8 cellular contexts compared by ENCODE assay signal in the genomic region with DNA sequence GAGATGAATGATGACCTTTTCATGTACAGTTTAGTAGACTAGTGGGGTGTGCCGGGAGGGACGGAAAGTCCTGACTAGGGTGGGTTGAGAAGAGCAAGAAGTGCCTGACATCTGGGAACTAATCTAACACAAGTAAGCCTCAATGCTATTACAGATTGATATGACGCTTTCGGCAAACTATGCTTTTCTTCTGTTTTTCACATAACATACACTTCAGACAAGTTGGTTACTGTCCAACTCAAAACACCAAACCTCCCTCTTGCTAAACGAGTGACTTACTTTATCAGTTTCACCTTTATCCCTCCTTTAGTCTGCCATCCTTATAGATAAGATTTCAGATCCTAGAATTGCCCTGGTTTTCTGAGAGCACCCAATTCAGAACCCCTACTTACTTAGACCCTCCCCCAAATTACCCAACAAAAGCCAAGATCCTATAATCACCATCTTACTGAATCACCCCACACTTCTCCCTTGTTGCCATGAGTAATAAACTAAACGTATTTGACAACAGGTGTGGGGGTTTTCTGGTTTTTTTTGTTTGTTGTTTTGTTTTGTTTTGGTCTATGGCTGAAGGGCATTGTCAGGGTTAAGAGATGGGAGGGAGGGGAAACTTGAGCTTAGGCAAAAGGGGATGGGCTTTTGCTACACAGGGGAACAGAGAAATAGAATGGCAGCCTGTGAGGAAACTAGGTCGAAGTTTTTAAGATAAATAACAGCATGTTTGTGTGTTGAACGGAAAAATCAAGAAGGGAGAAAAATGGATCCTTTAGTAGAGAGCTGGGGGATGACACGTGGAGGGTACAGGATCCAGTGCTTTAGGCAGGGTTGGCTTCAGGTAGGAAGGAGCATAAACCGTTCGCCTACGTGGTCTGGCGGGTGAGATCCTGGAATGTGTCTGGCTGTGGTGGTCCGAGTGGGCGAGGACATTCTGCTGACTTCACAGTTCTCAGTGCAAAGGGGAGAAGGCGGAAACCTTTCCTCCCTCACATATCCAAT. TPM values are rescaled to one million over a fixed set of nuclear protein-coding genes. Genes with fewer than 3 reads are reported as not detected.
DNase-seq lines count a peak whose midpoint lies in the region; ATAC-seq and TF ChIP-seq lines count a peak whose summit lies in the region.

No MANE protein-coding gene starts in this region.

- H3K9me2 ChIP-seq in GM23248 (ENCODE audit: insufficient read depth): no peaks in the 10 kb centered on the region

- in situ Hi-C loops in GM23248 (cut with MboI) (no loop called here), SK-MEL-5 (cut with HindIII; ENCODE audit: low pct_unique_long_range_greater_than_20kb, low sequenced_read_pairs) (no loop called here)

- WGBS in GM23248 (ENCODE audit: low coverage in 1 of 2, low lambda C conversion rate in 2 of 2, missing lambda C conversion rate in 2 of 2), 2 experiments: 18 to 20% methylated on average over 16 of the region's 16 CpGs
- 20 to 28% methylated on average over 16 of the region's 16 CpGs for WGBS in gastroesophageal sphincter (ENCODE audit: low coverage in 1 of 2), 2 donors

- no peak for TF ChIP-seq CTCF in gastroesophageal sphincter (IDR thresholded peaks at IDR 0.05)

- H3K27me3 ChIP-seq in GM23248 (replicated peaks; ENCODE audit: insufficient read depth) (no peaks in the 10 kb centered on the region), gastroesophageal sphincter (no peaks in the 10 kb centered on the region)

- H3K4me1 ChIP-seq in GM23248 (ENCODE audit: insufficient read depth) (peaks cover 15% of the 10 kb centered on the region), gastroesophageal sphincter (peaks cover 0 to 17% (median 3%) of the 10 kb centered on the region in 3 donors)

- H4K20me1 ChIP-seq in GM23248 (ENCODE audit: insufficient read depth): no peaks in the 10 kb centered on the region

- TF ChIP-seq POLR2A in gastroesophageal sphincter (IDR thresholded peaks at IDR 0.05): no peak

- peak overlapping the region; percentile 52 for H2AFZ ChIP-seq in GM23248

- H3K9me3 ChIP-seq in GM23248 (ENCODE audit: low read depth) (no peaks in the 10 kb centered on the region), gastroesophageal sphincter (no peaks in the 10 kb centered on the region)

- H3K79me2 ChIP-seq in GM23248 (ENCODE audit: insufficient read depth): no peaks in the 10 kb centered on the region

- peaks cover 41% of the 10 kb centered on the region for H3F3A ChIP-seq in GM23248 (ENCODE audit: insufficient read depth)

- H3K9ac ChIP-seq in GM23248: peak overlapping the region; percentile 77

- H3K4me3 ChIP-seq in GM23248: peak overlapping the region; percentile 95
- peak overlapping the region; percentile 55 to 100 for H3K4me3 ChIP-seq in gastroesophageal sphincter

- H3K4me2 ChIP-seq in GM23248 (ENCODE audit: unreplicated experiment): peak overlapping the region; percentile 96

- peak; percentile 34 for DNase-seq in GM23248
- DNase-seq in SK-MEL-5 (ENCODE audit: low read depth, low spot score): peak; percentile 34
- peak; percentile 60 for DNase-seq in posterior vena cava (ENCODE audit: low spot score)
- no peak for DNase-seq in dedifferentiated amniotic fluid mesenchymal stem cell (ENCODE audit: extremely low spot score)

- intact Hi-C loops in posterior vena cava (cut with DNase I): no loop called here

- peaks cover 15% of the 10 kb centered on the region; the same call in 1 of the 2 replicates for H3K36me3 ChIP-seq in GM23248 (ENCODE audit: low read depth)
- peaks cover 0 to 8% of the 10 kb centered on the region in 2 donors for H3K36me3 ChIP-seq in gastroesophageal sphincter

- peak; percentile 24 for ATAC-seq in gastroesophageal sphincter
- no peak for ATAC-seq in HG03097 (IDR thresholded peaks at IDR 0.05; ENCODE audit: low FRiP score, unreplicated experiment)
- no peak for ATAC-seq in HG03025 (IDR thresholded peaks at IDR 0.05; ENCODE audit: low FRiP score, unreplicated experiment)
- ATAC-seq in HG03039 (IDR thresholded peaks at IDR 0.05; ENCODE audit: unreplicated experiment): no peak

- TF ChIP-seq EP300 in gastroesophageal sphincter (IDR thresholded peaks at IDR 0.05): no peak

- H3K27ac ChIP-seq in GM23248 (peak overlapping the region; percentile 36), gastroesophageal sphincter (peak overlapping the region; percentile 78 to 92 (median 82))

RNA-seq across cellular contexts. Expression of gene PSMA3, which starts 6.1 kb away (rescaled TPM):
- total RNA-seq in GM23248 (2014; rRNA removed; shearing (Covaris generic)): 46.2 and 54.0 TPM in 2 replicates
- polyA plus RNA-seq in GM23248 (2016; fragmentation: Nextera tagmentation; extraction: Ambion mirVana): 182 and 183 TPM in 2 replicates
- total RNA-seq in SK-MEL-5 (2014; rRNA removed; shearing (Covaris generic)): 72.4 and 84.7 TPM in 2 replicates
- polyA plus RNA-seq in SK-MEL-5 (2015; cell fraction: cytosol; rRNA removed): 131 and 176 TPM in 2 replicates
- 83.3 and 87.8 TPM in 2 replicates for polyA plus RNA-seq in SK-MEL-5 (2015; cell fraction: nucleus; rRNA removed)
- 100 to 1,000 TPM in 2 of 4 donors, 10 to 100 TPM in 2; 88.4 to 106 (median 96.7) TPM for total RNA-seq in gastroesophageal sphincter
- total RNA-seq in posterior vena cava: 100 to 1,000 TPM; 147 to 170 TPM

RNA-seq across cellular contexts. Expression of gene ACTR10, which starts 38.6 kb away (rescaled TPM):
- total RNA-seq in GM23248 (2014; rRNA removed; shearing (Covaris generic)): 69.9 and 99.1 TPM in 2 replicates
- polyA plus RNA-seq in GM23248 (2016; fragmentation: Nextera tagmentation; extraction: Ambion mirVana): 188 and 210 TPM in 2 replicates
- total RNA-seq in SK-MEL-5 (2014; rRNA removed; shearing (Covaris generic)): 72.9 and 79.4 TPM in 2 replicates
- polyA plus RNA-seq in SK-MEL-5 (2015; cell fraction: cytosol; rRNA removed): 50.2 and 69.7 TPM in 2 replicates
- 32.6 and 39.7 TPM in 2 replicates for polyA plus RNA-seq in SK-MEL-5 (2015; cell fraction: nucleus; rRNA removed)
- total RNA-seq in gastroesophageal sphincter (100 to 1,000 TPM in 1 of 4 donors, 10 to 100 TPM in 3; 45.1 to 149 (median 87.9) TPM), posterior vena cava (10 to 100 TPM; 71.4 to 77.6 TPM)

RNA-seq across cellular contexts. Expression of gene ARID4A, which starts 59.8 kb away (rescaled TPM):
- 3.2 and 5.7 TPM in 2 replicates for total RNA-seq in GM23248 (2014; rRNA removed; shearing (Covaris generic))
- 13.7 and 17.3 TPM in 2 replicates for polyA plus RNA-seq in GM23248 (2016; fragmentation: Nextera tagmentation; extraction: Ambion mirVana)
- 4.1 and 4.9 TPM in 2 replicates for total RNA-seq in SK-MEL-5 (2014; rRNA removed; shearing (Covaris generic))
- polyA plus RNA-seq in SK-MEL-5 (2015; cell fraction: cytosol; rRNA removed): 10.6 and 12.9 TPM in 2 replicates
- polyA plus RNA-seq in SK-MEL-5 (2015; cell fraction: nucleus; rRNA removed): 31.0 and 86.5 TPM in 2 replicates
- total RNA-seq in gastroesophageal sphincter: 10 to 100 TPM; 12.8 to 31.1 (median 18.8) TPM
- 10 to 100 TPM; 26.3 to 27.1 TPM for total RNA-seq in posterior vena cava
